14 cellular contexts compared by ENCODE assay signal in the genomic region with DNA sequence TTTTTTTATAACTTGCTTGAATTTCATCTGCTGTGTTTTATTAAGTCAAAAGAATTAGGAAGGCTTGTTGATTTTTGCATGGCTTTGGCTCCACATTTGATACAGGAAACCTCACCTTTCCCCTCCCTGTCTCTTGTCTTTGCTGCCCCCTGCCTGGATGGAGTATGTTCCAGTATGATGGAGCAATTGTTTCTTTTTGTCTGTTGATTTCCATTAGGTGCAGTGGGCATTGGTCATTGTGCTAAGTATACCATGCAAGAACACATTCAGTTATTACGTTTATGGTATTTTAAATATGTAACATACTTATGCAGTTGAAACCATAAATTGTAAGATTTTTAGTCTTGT. TPM values are rescaled to one million over a fixed set of nuclear protein-coding genes. Genes with fewer than 3 reads are reported as not detected.
DNase-seq lines count a peak whose midpoint lies in the region; ATAC-seq, FAIRE-seq and TF ChIP-seq lines count a peak whose summit lies in the region.
"Had no signal": no experiment of that assay in that cellular context is flagged by ENCODE, and none has a peak within 500 bp of the region (broad histone marks: within the 10 kb centered on the region; RNA-seq: fewer than 3 reads in every experiment).

No MANE protein-coding gene starts in this region.

- H3K9me3 ChIP-seq in SK-N-SH (no peaks in the 10 kb centered on the region), HepG2 (ENCODE audit: low read length) (no peaks in the 10 kb centered on the region)
- no peaks in the 10 kb centered on the region for H3K9me3 ChIP-seq in CD8-positive, alpha-beta T cell (ENCODE audit: low read length)
- H3K9me3 ChIP-seq: psoas muscle had no signal

- H3K4me2 ChIP-seq in SK-N-SH, result no peak overlapping the region
- H3K4me2 ChIP-seq in HepG2 (ENCODE audit: low read depth, low read length), result no peak overlapping the region
- H3K4me2 ChIP-seq: KMS-11 had no signal

- no peaks in the 10 kb centered on the region for H3K9me2 ChIP-seq in SK-N-SH

- FAIRE-seq in HepG2 (lab: Jason Lieb, UNC), result no peak

- H3K36me3 Mint-ChIP-seq in CD8-positive, alpha-beta T cell, result no peaks in the 10 kb centered on the region

- BruUV-seq in HepG2 (replicated peaks; lab: Mats Ljungman, UMichigan), result no TSS peak

- CTCF ChIA-PET in SK-N-SH (lab: Yijun Ruan, JAX), result interaction anchor here (0.6 to 7.2 kb wide), 46 partner anchors 10 to 774 kb away, joined by 3 to 241 read pairs (median 4); a partner anchor contains a TSS
- CTCF ChIA-PET in HepG2 (lab: Yijun Ruan, JAX; ENCODE audit: low intra/inter-chr PET ratio, low total read pairs), result interaction anchor here (1.5 to 2.3 kb wide), 3 partner anchors 36 to 158 kb away, joined by 3 to 29 read pairs (median 4); a partner anchor contains a TSS
- CTCF ChIA-PET in CD8-positive, alpha-beta T cell (lab: Charles Lee), result interaction anchor here (0.5 to 4.7 kb wide), 16 partner anchors 9 to 405 kb away, joined by 3 to 54 read pairs (median 4); a partner anchor contains a TSS

- TF ChIP-seq EP300 in SK-N-SH (IDR thresholded peaks at IDR 0.05; ENCODE audit: borderline replicate concordance in 1 of 2, low read depth in 1 of 2, low read length in 1 of 2) (no peak), HepG2 (IDR thresholded peaks at IDR 0.05; ENCODE audit: low read depth in 2 of 2, low read length in 2 of 2) (no peak), HepG2 (CRISPR knock-in tag; IDR thresholded peaks at IDR 0.05; ENCODE audit: borderline replicate concordance) (no peak)

- H3K9me3 Mint-ChIP-seq in CD8-positive, alpha-beta T cell, result no peaks in the 10 kb centered on the region

- in situ Hi-C loops in HepG2 (cut with HindIII; ENCODE audit: extremely low pct_ligation_motif_present, low pct_unique_long_range_greater_than_20kb), result no loop called here

- H3K27me3 ChIP-seq in SK-N-SH (ENCODE audit: insufficient read depth) (no peaks in the 10 kb centered on the region), HepG2 (ENCODE audit: control insufficient read depth in 1 of 2, insufficient read depth in 2 of 2, low read length in 2 of 2) (no peaks in the 10 kb centered on the region)
- no peaks in the 10 kb centered on the region for H3K27me3 ChIP-seq in CD8-positive, alpha-beta T cell (ENCODE audit: insufficient read depth, low read length)

- H3K27me3 Mint-ChIP-seq in CD8-positive, alpha-beta T cell (ENCODE audit: low read depth), result no peaks in the 10 kb centered on the region

- TF ChIP-seq RAD21 in SK-N-SH (IDR thresholded peaks at IDR 0.05; ENCODE audit: low read length), result peak; percentile 70
- no peak for TF ChIP-seq RAD21 in HepG2 (CRISPR knock-in tag; IDR thresholded peaks at IDR 0.05)

- H3F3A ChIP-seq in SK-N-SH (replicated peaks; ENCODE audit: insufficient read depth), result peaks cover 10% of the 10 kb centered on the region

- peaks cover 78% of the 10 kb centered on the region for H3K79me2 ChIP-seq in SK-N-SH (ENCODE audit: insufficient read depth)
- H3K79me2 ChIP-seq in HepG2 (ENCODE audit: insufficient read depth, low read length), result peaks cover 90% of the 10 kb centered on the region

- TF ChIP-seq POLR2A in HepG2 (IDR thresholded peaks at IDR 0.05; ENCODE audit: insufficient read depth in 1 of 2, low read depth in 2 of 2, low read length in 2 of 2), result no peak

- peaks cover 6% of the 10 kb centered on the region for H3K4me1 Mint-ChIP-seq in CD8-positive, alpha-beta T cell (ENCODE audit: low read depth)

- H3K9ac ChIP-seq in SK-N-SH, result no peak overlapping the region; the same call in 1 of the 2 replicates
- H3K9ac ChIP-seq in HepG2 (ENCODE audit: insufficient read depth, low read depth, low read length), result no peak overlapping the region
- H3K9ac ChIP-seq: KMS-11 had no signal

- peak overlapping the region in 1 of 2 experiments; percentile 26; a peak in 1 of 4 replicates for H3K4me3 ChIP-seq in SK-N-SH (ENCODE audit: low read depth in 2 of 2, low read length in 1 of 2)
- no peak overlapping the region for H3K4me3 ChIP-seq in HepG2 (replicated peaks in 1 of 3; ENCODE audit: insufficient read depth in 1 of 3, low read depth in 2 of 3, low read length in 3 of 3)
- H3K4me3 ChIP-seq in CD8-positive, alpha-beta T cell (ENCODE audit: low read depth, low read length), result no peak overlapping the region
- H3K4me3 ChIP-seq: psoas muscle had no signal

- H3K27ac Mint-ChIP-seq in CD8-positive, alpha-beta T cell, result no peak overlapping the region

- intact Hi-C loops in HepG2 (cut with micrococcal nuclease; ENCODE audit: unreplicated experiment), result loop anchor here (1.0 to 2.0 kb wide), 6 partner anchors 18 to 139 kb away; no protein-coding TSS in a partner anchor
- intact Hi-C loops in CD8-positive, alpha-beta T cell (cut with DNase I, micrococcal nuclease), result loop anchor here (1.0 to 5.0 kb wide), 3 partner anchors 139 to 157 kb away; a partner anchor contains a TSS

- H4K20me1 ChIP-seq in SK-N-SH (ENCODE audit: insufficient read depth), result peaks cover 11% of the 10 kb centered on the region; the same call in 1 of the 2 replicates
- peaks cover 51% of the 10 kb centered on the region for H4K20me1 ChIP-seq in HepG2 (ENCODE audit: insufficient read depth, low read length)

- H3K4me3 Mint-ChIP-seq in CD8-positive, alpha-beta T cell, result no peak overlapping the region

- no peak overlapping the region for H2AFZ ChIP-seq in SK-N-SH (ENCODE audit: low read depth)
- H2AFZ ChIP-seq in HepG2 (ENCODE audit: low read length), result no peak overlapping the region

- TF ChIP-seq CTCF in SK-N-SH (IDR thresholded peaks at IDR 0.05) (no peak), HepG2 (CRISPR knock-in tag; IDR thresholded peaks at IDR 0.05) (peak; percentile 65)
- no peak for TF ChIP-seq CTCF in CD8-positive, alpha-beta T cell (IDR thresholded peaks at IDR 0.05)

- POLR2A ChIA-PET in SK-N-SH (lab: Yijun Ruan, JAX) (interaction anchor here (0.9 kb wide), 2 partner anchors 141 to 157 kb away, joined by 4 to 7 read pairs; no protein-coding TSS in a partner anchor), HepG2 (lab: Yijun Ruan, JAX) (interaction anchor here (0.8 to 1.5 kb wide), 4 partner anchors 13 to 72 kb away, joined by 3 to 8 read pairs (median 4); no protein-coding TSS in a partner anchor)
- POLR2A ChIA-PET in CD8-positive, alpha-beta T cell (lab: Charles Lee), result no interaction called here

- WGBS in SK-N-SH (ENCODE audit: low lambda C conversion rate), result 89% methylated on average over 1 of the region's 1 CpG
- 95% methylated on average over 1 of the region's 1 CpG for WGBS in HepG2 (ENCODE audit: low lambda C conversion rate)

- DNase-seq in NCI-H2029 treated with DMSO at 0.1 percent for 48 hours (lab: John Stamatoyannopoulos, UW), result peak; percentile 33
- no peak for DNase-seq in NCI-H2029 (lab: John Stamatoyannopoulos, UW)
- DNase-seq in NCI-H146 treated with DMSO at 0.1 percent for 48 hours (lab: John Stamatoyannopoulos, UW; ENCODE audit: unreplicated experiment), result peak; percentile 24
- DNase-seq in SK-N-SH, result peak; percentile 45
- DNase-seq in HepG2 (ENCODE audit: low spot score), result no peak
- no peak for DNase-seq in stimulated activated CD4-positive, alpha-beta T cell treated with anti-CD3 and anti-CD28 coated beads, Interleukin-4, amount 100 ng/mL, for 24 hours
- DNase-seq in stimulated activated naive CD8-positive, alpha-beta T cell treated with anti-CD3 and anti-CD28 coated beads, Interleukin-15, Interleukin-2, amounts not matched to agents 100 U/mL and 50 U/mL, for 24 hours, result no peak
- DNase-seq in CD8-positive, alpha-beta T cell, result no peak
- DNase-seq: activated CD4-positive, CD25-positive, alpha-beta regulatory T cell treated with anti-CD3 and anti-CD28 coated beads, Interleukin-2, amount 50 U/mL, for 72 hours; DMS79; effector CD4-positive, alpha-beta T cell; islet precursor cell; psoas muscle had no signal

- no peaks in the 10 kb centered on the region for H3K36me3 ChIP-seq in SK-N-SH (replicated peaks in 1 of 2; ENCODE audit: control insufficient read depth in 1 of 2, insufficient read depth in 2 of 2, low read length in 1 of 2)
- peaks cover 2 to 14% of the 10 kb centered on the region in 2 experiments; a peak in 2 of 5 replicates for H3K36me3 ChIP-seq in HepG2 (replicated peaks in 1 of 2; ENCODE audit: control insufficient read depth in 1 of 2, insufficient read depth in 2 of 2, low read length in 2 of 2)
- no peaks in the 10 kb centered on the region for H3K36me3 ChIP-seq in CD8-positive, alpha-beta T cell (ENCODE audit: insufficient read depth, low read length)

- no peak for ATAC-seq in HepG2
- ATAC-seq in stimulated activated naive CD8-positive, alpha-beta T cell treated with anti-CD3 and anti-CD28 coated beads, Interleukin-15, Interleukin-2, amounts not matched to agents 100 U/mL and 50 U/mL, for 24 hours, result no peak
- no peak for ATAC-seq in CD8-positive, alpha-beta T cell

- no peaks in the 10 kb centered on the region; a peak in 1 of 4 replicates for H3K4me1 ChIP-seq in SK-N-SH (ENCODE audit: control insufficient read depth in 1 of 2, insufficient read depth in 2 of 2, low read depth in 1 of 2, low read length in 1 of 2)
- peaks cover 95% of the 10 kb centered on the region for H3K4me1 ChIP-seq in HepG2 (ENCODE audit: insufficient read depth, low read length)
- no peaks in the 10 kb centered on the region for H3K4me1 ChIP-seq in CD8-positive, alpha-beta T cell (ENCODE audit: insufficient read depth, low read length)

- H3K27ac ChIP-seq in SK-N-SH (ENCODE audit: low read depth in 2 of 2, low read length in 1 of 2) (no peak overlapping the region), HepG2 (ENCODE audit: extremely low read length, insufficient read depth, low read length) (peak overlapping the region; percentile 25)
- H3K27ac ChIP-seq in CD8-positive, alpha-beta T cell (ENCODE audit: low read depth, low read length), result no peak overlapping the region
- H3K27ac ChIP-seq: KMS-11, psoas muscle had no signal

RNA-seq across cellular contexts. Expression of a gene that starts 19.6 kb away (rescaled TPM):
- polyA plus RNA-seq in SK-N-SH (2012; rRNA removed) (17.7 and 18.4 TPM in 2 replicates), HepG2 (2011; rRNA removed) (109 and 112 TPM in 2 replicates)
- polyA plus RNA-seq in SK-N-SH (2012; cell fraction: cytosol; rRNA removed), result 18.9 and 19.8 TPM in 2 replicates
- polyA plus RNA-seq in SK-N-SH (2012; cell fraction: nucleus; rRNA removed), result 30.5 and 38.4 TPM in 2 replicates
- 110 and 135 TPM in 2 replicates for total RNA-seq in HepG2 (2016; rRNA removed; fragmentation: Illumina TruSeq; extraction: Trizol)
- 19.7 and 22.7 TPM in 2 replicates for total RNA-seq in HepG2 (2016; cell fraction: cytosol; rRNA removed; fragmentation: Illumina TruSeq; extraction: Trizol; ENCODE audit: low read depth)
- 109 and 122 TPM in 2 replicates for total RNA-seq in HepG2 (2016; cell fraction: insoluble cytoplasmic fraction; rRNA removed; fragmentation: Illumina TruSeq; extraction: Trizol)
- total RNA-seq in HepG2 (2016; cell fraction: membrane; rRNA removed; fragmentation: Illumina TruSeq; extraction: Trizol), result 29.6 and 31.5 TPM in 2 replicates
- total RNA-seq in HepG2 (2016; cell fraction: nucleus; rRNA removed; fragmentation: Illumina TruSeq; extraction: Trizol), result 104 and 120 TPM in 2 replicates
- polyA plus RNA-seq in HepG2 (2011; cell fraction: cytosol; rRNA removed), result 71.5 and 85.0 TPM in 2 replicates
- 238 and 261 TPM in 2 replicates for polyA plus RNA-seq in HepG2 (2011; cell fraction: nucleus; rRNA removed)
- polyA plus RNA-seq in HepG2 (2012), result 110 and 201 TPM in 2 replicates
- 3.9 and 4.9 TPM in 2 replicates for polyA plus RNA-seq in HepG2 (2016; cell fraction: cytosol; fragmentation: Illumina TruSeq; extraction: Trizol; ENCODE audit: low read depth)
- polyA plus RNA-seq in HepG2 (2016; cell fraction: insoluble cytoplasmic fraction; fragmentation: Illumina TruSeq; extraction: Trizol; ENCODE audit: low read depth), result 110 and 122 TPM in 2 replicates
- 11.6 and 12.9 TPM in 2 replicates for polyA plus RNA-seq in HepG2 (2016; cell fraction: membrane; fragmentation: Illumina TruSeq; extraction: Trizol; ENCODE audit: low read depth)
- polyA plus RNA-seq in HepG2 (2016; cell fraction: nucleus; fragmentation: Illumina TruSeq; extraction: Trizol; ENCODE audit: insufficient read depth, low read depth), result 155 and 164 TPM in 2 replicates
- polyA minus RNA-seq in HepG2 (2011; rRNA and poly(A)+ RNA removed; ENCODE audit: low replicate concordance), result 13.0 and 80.7 TPM in 2 replicates
- 99.2 and 104 TPM in 2 replicates for polyA minus RNA-seq in HepG2 (2011; cell fraction: cytosol; rRNA and poly(A)+ RNA removed)
- 157 and 183 TPM in 2 replicates for polyA minus RNA-seq in HepG2 (2011; cell fraction: nucleus; rRNA and poly(A)+ RNA removed)
- total RNA-seq in CD8-positive, alpha-beta T cell, result 1 to 10 TPM; 3.2 to 3.9 TPM

Comparison
In these comparisons a context has a peak if more than half of its experiments do, and no peak if none do; other contexts are left out.
1. DNase-seq: peak in NCI-H2029 treated with DMSO at 0.1 percent for 48 hours (single experiment), NCI-H146 treated with DMSO at 0.1 percent for 48 hours (single experiment) and SK-N-SH (single experiment); none in NCI-H2029 (single experiment), HepG2 (single experiment), stimulated activated CD4-positive, alpha-beta T cell treated with anti-CD3 and anti-CD28 coated beads, Interleukin-4, amount 100 ng/mL, for 24 hours (single experiment), stimulated activated naive CD8-positive, alpha-beta T cell treated with anti-CD3 and anti-CD28 coated beads, Interleukin-15, Interleukin-2, amounts not matched to agents 100 U/mL and 50 U/mL, for 24 hours (single experiment) and CD8-positive, alpha-beta T cell (0 of 7).
2. RNA of a gene that starts 19.6 kb away (total RNA-seq): 19.7 to 135 TPM in HepG2; 3.2 to 3.9 TPM in CD8-positive, alpha-beta T cell; every median in the first group is over 4 times any median in the second.